ENCODE assay signal across 13 cellular contexts in genomic region chrX:153903238-153903980, GRCh38. TPM values are rescaled to one million over a fixed set of nuclear protein-coding genes. Genes with fewer than 3 reads are reported as not detected.
DNase-seq lines count a peak whose midpoint lies in the region; ATAC-seq and TF ChIP-seq lines count a peak whose summit lies in the region.
"Had no signal": no experiment of that assay in that cellular context is flagged by ENCODE, and none has a peak within 500 bp of the region (broad histone marks: within the 10 kb centered on the region; RNA-seq: fewer than 3 reads in every experiment).

No MANE protein-coding gene starts in this region.

- no peak overlapping the region for H2BK5ac ChIP-seq in H9 (ENCODE audit: insufficient read length, low read length)

- H4K20me1 ChIP-seq in H9 (ENCODE audit: control insufficient read depth, insufficient read depth, insufficient read length): no peaks in the 10 kb centered on the region

- no peaks in the 10 kb centered on the region for H3K27me3 ChIP-seq in H9 (ENCODE audit: insufficient read depth, low read length)
- H3K27me3 ChIP-seq in Peyer's patch: no peaks in the 10 kb centered on the region
- no peaks in the 10 kb centered on the region for H3K27me3 ChIP-seq in esophagus squamous epithelium
- H3K27me3 ChIP-seq: testis had no signal

- H3K56ac ChIP-seq in H9 (ENCODE audit: insufficient read length, low read depth, low read length): no peak overlapping the region

- H3K4me3 ChIP-seq in Peyer's patch (no peak overlapping the region), esophagus squamous epithelium (peak overlapping the region in 1 of 4 donors; percentile 43)
- H3K4me3 ChIP-seq: SK-N-MC, testis had no signal

- no peak overlapping the region for H4K5ac ChIP-seq in H9 (ENCODE audit: insufficient read length, low read depth, low read length)

- H2BK20ac ChIP-seq in H9 (ENCODE audit: low read depth, low read length, poor library complexity, severe bottlenecking): no peak overlapping the region

- no peak overlapping the region for H3K9ac ChIP-seq in H9 (ENCODE audit: extremely low read depth, insufficient read length, low read length)

- peak overlapping the region in 1 of 3 experiments; percentile 34; a peak in 3 of 7 replicates for H3K27ac Mint-ChIP-seq in H9

- no peak for TF ChIP-seq POLR2A in Peyer's patch (IDR thresholded peaks at IDR 0.05)
- no peak for TF ChIP-seq POLR2A in esophagus squamous epithelium (IDR thresholded peaks at IDR 0.05)

- H3K18ac ChIP-seq in H9 (ENCODE audit: insufficient read length, low read depth, low read length): peak overlapping the region; percentile 77

- no peak overlapping the region for H3K4me3 Mint-ChIP-seq in H9

- no peaks in the 10 kb centered on the region for H3K79me2 ChIP-seq in H9 (ENCODE audit: insufficient read depth, low read length)

- no peak overlapping the region for H2AK5ac ChIP-seq in H9 (ENCODE audit: insufficient read length, low read length)

- H2BK12ac ChIP-seq in H9 (ENCODE audit: insufficient read length, low read depth, low read length): no peak overlapping the region

- WGBS in H9 (ENCODE audit: extremely low coverage, insufficient read length, low lambda C conversion rate): no CpG with 5 or more reads among the region's 18 CpGs
- WGBS in esophagus squamous epithelium, 2 donors: 56 to 60% methylated on average over 6 to 9 of the region's 18 CpGs

- TF ChIP-seq CTCF in H9 (conservative IDR thresholded peaks at IDR 0.05) (no peak), Peyer's patch (IDR thresholded peaks at IDR 0.05) (no peak), esophagus squamous epithelium (IDR thresholded peaks at IDR 0.05) (no peak)

- no peak overlapping the region for H2BK120ac ChIP-seq in H9 (ENCODE audit: low read depth, low read length, poor library complexity, severe bottlenecking)

- H3K36me3 Mint-ChIP-seq in H9 (ENCODE audit: insufficient read depth in 1 of 3, low read depth in 3 of 3): peaks cover under 1 to 14% (median 4%) of the 10 kb centered on the region in 3 experiments; a peak in 5 of 7 replicates

- no peak overlapping the region for H4K91ac ChIP-seq in H9 (ENCODE audit: insufficient read length, low read depth, low read length)

- no peaks in the 10 kb centered on the region for H3K23me2 ChIP-seq in H9 (ENCODE audit: insufficient read length, low read depth, low read length, poor library complexity, severe bottlenecking)

- H3K79me1 ChIP-seq in H9 (ENCODE audit: insufficient read depth, low read depth, low read length, poor library complexity, severe bottlenecking): no peaks in the 10 kb centered on the region

- no peak overlapping the region for H3K23ac ChIP-seq in H9 (ENCODE audit: insufficient read length, low read depth, low read length)

- H3K4me1 Mint-ChIP-seq in H9: peaks cover 5 to 22% of the 10 kb centered on the region in 2 experiments

- no peak overlapping the region for H3T11ph ChIP-seq in H9 (ENCODE audit: low read length)

- no peak for ATAC-seq in GM21737 (IDR thresholded peaks at IDR 0.05; ENCODE audit: unreplicated experiment)

- no peak overlapping the region for H2AFZ ChIP-seq in H9 (ENCODE audit: low read length)

- H4K8ac ChIP-seq in H9 (replicated peaks; ENCODE audit: insufficient read length, low read depth, low read length): no peak overlapping the region

- peaks cover 6% of the 10 kb centered on the region for H3K9me3 ChIP-seq in H9 (ENCODE audit: control insufficient read depth, low read depth, low read length)
- no peaks in the 10 kb centered on the region for H3K9me3 ChIP-seq in Peyer's patch
- H3K9me3 ChIP-seq in esophagus squamous epithelium: no peaks in the 10 kb centered on the region
- H3K9me3 ChIP-seq: testis had no signal

- no peak overlapping the region for H3K4ac ChIP-seq in H9 (ENCODE audit: low read depth, low read length)

- H3K4me1 ChIP-seq in H9 (ENCODE audit: insufficient read depth, low read length) (no peaks in the 10 kb centered on the region), Peyer's patch (peaks cover 0 to 8% (median 0%) of the 10 kb centered on the region in 4 donors), esophagus squamous epithelium (peaks cover 0 to 40% (median 0%) of the 10 kb centered on the region in 3 donors)

- H3K36me3 ChIP-seq in Peyer's patch (no peaks in the 10 kb centered on the region), esophagus squamous epithelium (no peaks in the 10 kb centered on the region)

- H3K4me2 ChIP-seq in H9 (ENCODE audit: insufficient read depth, insufficient read length, low read length): no peak overlapping the region

- H3K9me3 Mint-ChIP-seq in H9: peaks cover 63 to 65% of the 10 kb centered on the region in 2 experiments

- H3K27ac ChIP-seq in H9 (ENCODE audit: insufficient read length, low read depth, low read length): no peak overlapping the region
- peak overlapping the region in 3 of 4 donors; percentile 1 to 39 (median 12) for H3K27ac ChIP-seq in Peyer's patch
- H3K27ac ChIP-seq in esophagus squamous epithelium: peak overlapping the region in 3 of 4 donors; percentile 16 to 70 (median 59)
- H3K27ac ChIP-seq: SK-N-MC, testis had no signal

- 0 out of 2 replicates have a peak overlapping the region, but pooled peaks have one; percentile 6 for H3K14ac ChIP-seq in H9 (ENCODE audit: insufficient read depth, low read length)

- intact Hi-C loops in esophagus squamous epithelium (cut with DNase I): no loop called here
- intact Hi-C loops in posterior vena cava (cut with DNase I): no loop called here

- no peak overlapping the region for H2BK15ac ChIP-seq in H9 (ENCODE audit: low read depth, low read length)

- H3K27me3 Mint-ChIP-seq in H9 (ENCODE audit: low read depth): peaks cover 4% of the 10 kb centered on the region; the same call in 1 of the 2 replicates

- DNase-seq in H9: peak; percentile 24
- peak in 2 of 3 donors; percentile 25 to 38 for DNase-seq in Peyer's patch
- no peak for DNase-seq in esophagus squamous epithelium (lab: John Stamatoyannopoulos, UW)
- peak; percentile 83 for DNase-seq in posterior vena cava (ENCODE audit: low spot score)
- no peak for DNase-seq in occipital lobe (lab: John Stamatoyannopoulos, UW)
- no peak for DNase-seq in amygdala (lab: John Stamatoyannopoulos, UW)
- DNase-seq: DMS79 treated with DMSO at 0.1 percent for 48 hours; head of caudate nucleus; stimulated activated CD4-positive, alpha-beta T cell treated with anti-CD3 and anti-CD28 coated beads, Interleukin-2, amount 100 ng/mL, for 24 hours; testis had no signal

RNA-seq across cellular contexts. Expression of gene AVPR2, which starts 1.1 kb away (rescaled TPM):
- not detected in 2 replicates for total RNA-seq in H9 (2021)
- total RNA-seq in Peyer's patch: 1 to 10 TPM in 2 of 4 donors, under 1 TPM in 2; 0.53 to 5.0 (median 1.1) TPM
- total RNA-seq in esophagus squamous epithelium: 1 to 10 TPM in 1 of 4 donors, under 1 TPM in 3; 0.19 to 1.3 (median 0.29) TPM
- 1 to 10 TPM; 1.4 to 2.0 TPM for total RNA-seq in posterior vena cava
- not detected for total RNA-seq in occipital lobe
- total RNA-seq: chondrocyte had no signal

RNA-seq across cellular contexts. Expression of gene L1CAM, which starts 17.4 kb away (rescaled TPM):
- total RNA-seq in H9 (2021) (19.9 and 22.7 TPM in 2 replicates), Peyer's patch (1 to 10 TPM; 1.8 to 7.4 (median 4.6) TPM), esophagus squamous epithelium (1 to 10 TPM in 2 of 4 donors, under 1 TPM in 2; 0.35 to 3.2 (median 1.3) TPM), posterior vena cava (1 to 10 TPM; 3.8 to 4.4 TPM), occipital lobe (98.1 TPM)

RNA-seq across cellular contexts. Expression of gene ARHGAP4, which starts 22.7 kb away (rescaled TPM):
- total RNA-seq in H9 (2021): 37.8 and 40.6 TPM in 2 replicates
- 100 to 1,000 TPM in 1 of 4 donors, 10 to 100 TPM in 3; 23.6 to 211 (median 57.6) TPM for total RNA-seq in Peyer's patch
- 10 to 100 TPM in 1 of 4 donors, 1 to 10 TPM in 3; 3.9 to 18.3 (median 7.6) TPM for total RNA-seq in esophagus squamous epithelium
- total RNA-seq in posterior vena cava: 10 to 100 TPM; 36.3 to 47.1 TPM
- 6.6 TPM for total RNA-seq in occipital lobe

RNA-seq across cellular contexts. Expression of gene NAA10, which starts 31.4 kb away (rescaled TPM):
- total RNA-seq in H9 (2021) (101 and 103 TPM in 2 replicates), Peyer's patch (100 to 1,000 TPM in 1 of 4 donors, 10 to 100 TPM in 3; 32.9 to 118 (median 54.1) TPM), esophagus squamous epithelium (10 to 100 TPM; 42.5 to 92.5 (median 87.6) TPM), posterior vena cava (10 to 100 TPM; 69.4 to 75.4 TPM), occipital lobe (17.6 TPM)

RNA-seq across cellular contexts. Expression of gene RENBP, which starts 41.0 kb away (rescaled TPM):
- total RNA-seq in H9 (2021) (7.1 and 8.4 TPM in 2 replicates), Peyer's patch (10 to 100 TPM in 2 of 4 donors, 1 to 10 TPM in 2; 4.9 to 13.3 (median 9.4) TPM), esophagus squamous epithelium (1 to 10 TPM in 2 of 4 donors, under 1 TPM in 1, not detected in 1; 0.45 to 7.6 (median 3.1) TPM), posterior vena cava (10 to 100 TPM; 11.4 to 17.6 TPM), occipital lobe (2.8 TPM)

Comparison
In these comparisons a context has a peak if more than half of its experiments do, and no peak if none do; other contexts are left out.
1. DNase-seq: peak in H9 (single experiment), Peyer's patch (2 of 3) and posterior vena cava (single experiment); none in esophagus squamous epithelium (single experiment), occipital lobe (single experiment) and amygdala (0 of 56).